In the genomic region with DNA sequence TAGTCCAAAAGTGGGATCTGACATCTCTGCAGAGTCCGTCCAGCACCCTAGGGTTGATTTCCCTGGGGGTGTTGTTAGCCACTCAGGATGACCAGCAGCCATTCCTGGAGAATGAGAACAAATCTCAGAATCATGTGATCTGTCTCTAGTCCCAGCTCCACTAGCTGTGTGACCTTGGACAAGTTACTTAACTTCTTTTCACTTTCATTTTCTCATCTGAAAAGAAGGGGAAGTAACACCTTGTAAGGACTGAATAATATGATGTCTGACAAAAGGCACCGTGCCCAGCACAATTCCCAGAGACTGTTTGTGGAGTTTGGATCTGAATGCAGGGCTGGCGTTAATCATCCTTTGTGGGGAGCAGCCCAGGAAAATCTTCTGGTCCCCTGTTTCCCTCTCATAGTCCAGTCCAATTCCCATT, we compare ENCODE assay signal across 2 cellular contexts.
TF ChIP-seq lines count a peak whose summit lies in the region.

No MANE protein-coding gene starts in this region.

TF ChIP-seq in HepG2, 621 proteins besides CTCF, POLR2A, EP300 and RAD21 (continued from another document):
- TF ChIP-seq, protein P1, sequence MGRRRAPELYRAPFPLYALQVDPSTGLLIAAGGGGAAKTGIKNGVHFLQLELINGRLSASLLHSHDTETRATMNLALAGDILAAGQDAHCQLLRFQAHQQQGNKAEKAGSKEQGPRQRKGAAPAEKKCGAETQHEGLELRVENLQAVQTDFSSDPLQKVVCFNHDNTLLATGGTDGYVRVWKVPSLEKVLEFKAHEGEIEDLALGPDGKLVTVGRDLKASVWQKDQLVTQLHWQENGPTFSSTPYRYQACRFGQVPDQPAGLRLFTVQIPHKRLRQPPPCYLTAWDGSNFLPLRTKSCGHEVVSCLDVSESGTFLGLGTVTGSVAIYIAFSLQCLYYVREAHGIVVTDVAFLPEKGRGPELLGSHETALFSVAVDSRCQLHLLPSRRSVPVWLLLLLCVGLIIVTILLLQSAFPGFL (CRISPR knock-in tag; IDR thresholded peaks at IDR 0.05): no peak
- TF ChIP-seq ZNF792 (CRISPR knock-in tag; IDR thresholded peaks at IDR 0.05): no peak
- TF ChIP-seq, protein P2, sequence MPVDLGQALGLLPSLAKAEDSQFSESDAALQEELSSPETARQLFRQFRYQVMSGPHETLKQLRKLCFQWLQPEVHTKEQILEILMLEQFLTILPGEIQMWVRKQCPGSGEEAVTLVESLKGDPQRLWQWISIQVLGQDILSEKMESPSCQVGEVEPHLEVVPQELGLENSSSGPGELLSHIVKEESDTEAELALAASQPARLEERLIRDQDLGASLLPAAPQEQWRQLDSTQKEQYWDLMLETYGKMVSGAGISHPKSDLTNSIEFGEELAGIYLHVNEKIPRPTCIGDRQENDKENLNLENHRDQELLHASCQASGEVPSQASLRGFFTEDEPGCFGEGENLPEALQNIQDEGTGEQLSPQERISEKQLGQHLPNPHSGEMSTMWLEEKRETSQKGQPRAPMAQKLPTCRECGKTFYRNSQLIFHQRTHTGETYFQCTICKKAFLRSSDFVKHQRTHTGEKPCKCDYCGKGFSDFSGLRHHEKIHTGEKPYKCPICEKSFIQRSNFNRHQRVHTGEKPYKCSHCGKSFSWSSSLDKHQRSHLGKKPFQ (CRISPR knock-in tag; IDR thresholded peaks at IDR 0.05; ENCODE audit: insufficient replicate concordance): no peak
- no peak for TF ChIP-seq ZNF333 (CRISPR knock-in tag; IDR thresholded peaks at IDR 0.05; ENCODE audit: borderline replicate concordance)

TF ChIP-seq in SK-N-SH, 30 proteins besides CTCF, POLR2A, EP300 and RAD21 (continued from another document):
- TF ChIP-seq, protein P3, sequence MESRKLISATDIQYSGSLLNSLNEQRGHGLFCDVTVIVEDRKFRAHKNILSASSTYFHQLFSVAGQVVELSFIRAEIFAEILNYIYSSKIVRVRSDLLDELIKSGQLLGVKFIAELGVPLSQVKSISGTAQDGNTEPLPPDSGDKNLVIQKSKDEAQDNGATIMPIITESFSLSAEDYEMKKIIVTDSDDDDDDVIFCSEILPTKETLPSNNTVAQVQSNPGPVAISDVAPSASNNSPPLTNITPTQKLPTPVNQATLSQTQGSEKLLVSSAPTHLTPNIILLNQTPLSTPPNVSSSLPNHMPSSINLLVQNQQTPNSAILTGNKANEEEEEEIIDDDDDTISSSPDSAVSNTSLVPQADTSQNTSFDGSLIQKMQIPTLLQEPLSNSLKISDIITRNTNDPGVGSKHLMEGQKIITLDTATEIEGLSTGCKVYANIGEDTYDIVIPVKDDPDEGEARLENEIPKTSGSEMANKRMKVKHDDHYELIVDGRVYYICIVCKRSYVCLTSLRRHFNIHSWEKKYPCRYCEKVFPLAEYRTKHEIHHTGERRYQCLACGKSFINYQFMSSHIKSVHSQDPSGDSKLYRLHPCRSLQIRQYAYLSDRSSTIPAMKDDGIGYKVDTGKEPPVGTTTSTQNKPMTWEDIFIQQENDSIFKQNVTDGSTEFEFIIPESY (IDR thresholded peaks at IDR 0.05; ENCODE audit: borderline replicate concordance, low read depth): no peak
